1 cellular context compared by ENCODE assay signal in genomic region chr11:76642341-76642740, GRCh38.
A peak's percentile ranks its signal among the peaks of the same experiment; 100 is the strongest.
TF ChIP-seq lines count a peak whose summit lies in the region.

No MANE protein-coding gene starts in this region.

TF ChIP-seq in GM12878, 131 proteins besides CTCF, POLR2A, EP300 and RAD21 (continued from another document):
- TF ChIP-seq RFX5 (IDR thresholded peaks at IDR 0.05; ENCODE audit: low read depth, low read length) (no peak), CREB1 (IDR thresholded peaks at IDR 0.05; ENCODE audit: low read depth) (peak; percentile 47; the same call in 1 of the 2 replicates), MYC (IDR thresholded peaks at IDR 0.05; ENCODE audit: insufficient read depth, insufficient read length, insufficient replicate concordance, low read length, severe bottlenecking) (no peak), ZSCAN29 (IDR thresholded peaks at IDR 0.05) (no peak), ZBTB40 (IDR thresholded peaks at IDR 0.05; ENCODE audit: borderline replicate concordance) (no peak)
